ENCODE assay signal across 13 cellular contexts in the genomic region with DNA sequence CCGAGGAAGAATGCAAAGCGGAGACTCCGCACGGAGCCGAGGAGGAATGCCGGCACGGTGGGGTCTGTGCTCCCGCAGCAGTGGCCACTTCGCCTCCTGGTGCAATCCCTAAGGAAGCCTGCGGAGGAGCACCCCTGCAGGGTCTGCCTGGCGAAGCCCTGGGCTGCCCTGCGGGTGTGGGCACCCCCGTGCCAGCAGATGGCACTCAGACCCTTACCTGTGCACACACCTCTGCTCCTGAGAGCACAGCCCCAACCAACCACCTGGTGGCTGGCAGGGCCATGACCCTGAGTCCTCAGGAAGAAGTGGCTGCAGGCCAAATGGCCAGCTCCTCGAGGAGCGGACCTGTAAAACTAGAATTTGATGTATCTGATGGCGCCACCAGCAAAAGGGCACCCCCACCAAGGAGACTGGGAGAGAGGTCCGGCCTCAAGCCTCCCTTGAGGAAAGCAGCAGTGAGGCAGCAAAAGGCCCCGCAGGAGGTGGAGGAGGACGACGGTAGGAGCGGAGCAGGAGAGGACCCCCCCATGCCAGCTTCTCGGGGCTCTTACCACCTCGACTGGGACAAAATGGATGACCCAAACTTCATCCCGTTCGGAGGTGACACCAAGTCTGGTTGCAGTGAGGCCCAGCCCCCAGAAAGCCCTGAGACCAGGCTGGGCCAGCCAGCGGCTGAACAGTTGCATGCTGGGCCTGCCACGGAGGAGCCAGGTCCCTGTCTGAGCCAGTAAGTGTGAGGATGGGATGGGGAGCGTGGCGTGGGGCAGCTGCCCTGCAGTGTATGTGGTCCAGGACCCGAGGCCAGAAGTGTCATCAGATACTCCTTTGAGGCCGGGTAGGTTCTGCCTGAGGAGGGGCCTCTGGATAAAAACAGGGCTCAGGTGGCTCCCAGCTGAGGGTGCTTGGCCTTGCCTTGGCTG. TPM values are rescaled to one million over a fixed set of nuclear protein-coding genes. Genes with fewer than 3 reads are reported as not detected.
DNase-seq lines count a peak whose midpoint lies in the region; ATAC-seq, FAIRE-seq and TF ChIP-seq lines count a peak whose summit lies in the region.
"Had no signal": no experiment of that assay in that cellular context is flagged by ENCODE, and none has a peak within 500 bp of the region (broad histone marks: within the 10 kb centered on the region; RNA-seq: fewer than 3 reads in every experiment).

No MANE protein-coding gene starts in this region.

- no peak for FAIRE-seq in HTR-8/SVneo (lab: Jason Lieb, UNC)
- FAIRE-seq: A204.1 had no signal

- H3K9me3 ChIP-seq in left lung (no peaks in the 10 kb centered on the region), thyroid gland (no peaks in the 10 kb centered on the region)

- TF ChIP-seq POLR2A in thyroid gland (IDR thresholded peaks at IDR 0.05) = no peak

- peak; percentile 5 for DNase-seq in activated naive CD4-positive, alpha-beta T cell treated with anti-CD3 and anti-CD28 coated beads for 36 hours
- DNase-seq in activated naive CD4-positive, alpha-beta T cell treated with anti-CD3 and anti-CD28 coated beads, Interleukin-2, amount 10 ng/mL, durations not matched to agents 7 days and 5 days = no peak
- DNase-seq in brain microvascular endothelial cell = no peak
- peak in 1 of 2 donors; percentile 80 for DNase-seq in left lung
- DNase-seq in thyroid gland = peak in 1 of 2 donors; percentile 27
- DNase-seq in HTR-8/SVneo (ENCODE audit: insufficient read length, low spot score) = no peak
- no peak for DNase-seq in activated CD4-positive, alpha-beta memory T cell treated with anti-CD3 and anti-CD28 coated beads for 36 hours
- DNase-seq: DMS53, NCI-H2171, T-helper 2 cell had no signal

- peaks cover 73% of the 10 kb centered on the region for H3K36me3 Mint-ChIP-seq in activated naive CD4-positive, alpha-beta T cell treated with anti-CD3 and anti-CD28 coated beads for 36 hours (ENCODE audit: low read depth)
- H3K36me3 Mint-ChIP-seq in activated naive CD4-positive, alpha-beta T cell treated with anti-CD3 and anti-CD28 coated beads, Interleukin-2, amount 10 ng/mL, durations not matched to agents 7 days and 5 days = peaks cover 75% of the 10 kb centered on the region
- peaks cover 79% of the 10 kb centered on the region for H3K36me3 Mint-ChIP-seq in activated CD4-positive, alpha-beta memory T cell treated with anti-CD3 and anti-CD28 coated beads for 36 hours

- peak overlapping the region; percentile 48 for H3K27ac ChIP-seq in brain microvascular endothelial cell
- peak overlapping the region; percentile 63 to 89 for H3K27ac ChIP-seq in left lung
- H3K27ac ChIP-seq in thyroid gland = peak overlapping the region; percentile 13 to 38 (median 29)

- WGBS in thyroid gland, 2 donors = 84 to 88% methylated on average over 23 to 29 of the region's 31 CpGs

- TF ChIP-seq CTCF in brain microvascular endothelial cell (IDR thresholded peaks at IDR 0.05; ENCODE audit: low read depth, low read length, missing control alignments) = peak; percentile 43
- TF ChIP-seq CTCF in left lung (IDR thresholded peaks at IDR 0.05) = no peak
- TF ChIP-seq CTCF in thyroid gland (IDR thresholded peaks at IDR 0.05) = no peak

- no peak overlapping the region for H3K27ac Mint-ChIP-seq in activated naive CD4-positive, alpha-beta T cell treated with anti-CD3 and anti-CD28 coated beads for 36 hours
- no peak overlapping the region for H3K27ac Mint-ChIP-seq in activated naive CD4-positive, alpha-beta T cell treated with anti-CD3 and anti-CD28 coated beads, Interleukin-2, amount 10 ng/mL, durations not matched to agents 7 days and 5 days
- H3K27ac Mint-ChIP-seq in activated CD4-positive, alpha-beta memory T cell treated with anti-CD3 and anti-CD28 coated beads for 36 hours = no peak overlapping the region
- H3K27ac Mint-ChIP-seq: type B pancreatic cell had no signal

- no peaks in the 10 kb centered on the region for H3K9me3 Mint-ChIP-seq in activated naive CD4-positive, alpha-beta T cell treated with anti-CD3 and anti-CD28 coated beads for 36 hours
- H3K9me3 Mint-ChIP-seq in activated naive CD4-positive, alpha-beta T cell treated with anti-CD3 and anti-CD28 coated beads, Interleukin-2, amount 10 ng/mL, durations not matched to agents 7 days and 5 days = no peaks in the 10 kb centered on the region
- no peaks in the 10 kb centered on the region for H3K9me3 Mint-ChIP-seq in activated CD4-positive, alpha-beta memory T cell treated with anti-CD3 and anti-CD28 coated beads for 36 hours
- H3K9me3 Mint-ChIP-seq: type B pancreatic cell had no signal

- ATAC-seq in left lung (no peak), HG03159 (IDR thresholded peaks at IDR 0.05; ENCODE audit: unreplicated experiment) (no peak)

- H3K4me3 Mint-ChIP-seq in activated naive CD4-positive, alpha-beta T cell treated with anti-CD3 and anti-CD28 coated beads for 36 hours = peak overlapping the region; percentile 9
- no peak overlapping the region for H3K4me3 Mint-ChIP-seq in activated naive CD4-positive, alpha-beta T cell treated with anti-CD3 and anti-CD28 coated beads, Interleukin-2, amount 10 ng/mL, durations not matched to agents 7 days and 5 days
- H3K4me3 Mint-ChIP-seq in activated CD4-positive, alpha-beta memory T cell treated with anti-CD3 and anti-CD28 coated beads for 36 hours = no peak overlapping the region
- H3K4me3 Mint-ChIP-seq: type B pancreatic cell had no signal

- H3K27me3 ChIP-seq in brain microvascular endothelial cell (replicated peaks) = no peaks in the 10 kb centered on the region
- no peaks in the 10 kb centered on the region for H3K27me3 ChIP-seq in left lung
- no peaks in the 10 kb centered on the region for H3K27me3 ChIP-seq in thyroid gland

- H3K4me1 Mint-ChIP-seq in activated naive CD4-positive, alpha-beta T cell treated with anti-CD3 and anti-CD28 coated beads for 36 hours (ENCODE audit: low read depth) = peaks cover 71% of the 10 kb centered on the region
- H3K4me1 Mint-ChIP-seq in activated naive CD4-positive, alpha-beta T cell treated with anti-CD3 and anti-CD28 coated beads, Interleukin-2, amount 10 ng/mL, durations not matched to agents 7 days and 5 days = peaks cover 52% of the 10 kb centered on the region
- H3K4me1 Mint-ChIP-seq in activated CD4-positive, alpha-beta memory T cell treated with anti-CD3 and anti-CD28 coated beads for 36 hours (ENCODE audit: low read depth) = peaks cover 68% of the 10 kb centered on the region

- intact Hi-C loops in activated naive CD4-positive, alpha-beta T cell treated with anti-CD3 and anti-CD28 coated beads for 36 hours (cut with micrococcal nuclease) = loop anchor here (10.0 kb wide), 1 partner anchor 736 kb away; a partner anchor contains a TSS
- intact Hi-C loops in left lung (cut with DNase I) = loop anchor here in 1 of 2 donors (5.0 kb wide), 1 partner anchor 36 kb away; no protein-coding TSS in a partner anchor
- intact Hi-C loops in thyroid gland (cut with DNase I) = loop anchor here (10.0 kb wide), 1 partner anchor 374 kb away; no protein-coding TSS in a partner anchor
- intact Hi-C loops in activated CD4-positive, alpha-beta memory T cell treated with anti-CD3 and anti-CD28 coated beads for 36 hours (cut with micrococcal nuclease) = no loop called here

- H3K4me1 ChIP-seq in left lung (peaks cover 0 to 71% of the 10 kb centered on the region in 2 donors), thyroid gland (peaks cover 0 to 31% of the 10 kb centered on the region in 2 donors)

- H3K36me3 ChIP-seq in brain microvascular endothelial cell (replicated peaks) (peaks cover 24% of the 10 kb centered on the region), left lung (peaks cover 0 to 56% of the 10 kb centered on the region in 2 donors), thyroid gland (no peaks in the 10 kb centered on the region)

- in situ Hi-C loops in brain microvascular endothelial cell (cut with HindIII; ENCODE audit: low pct_ligation_motif_present, low sequenced_read_pairs) = no loop called here

- POLR2A ChIA-PET in activated CD4-positive, alpha-beta memory T cell treated with anti-CD3 and anti-CD28 coated beads for 36 hours (lab: Charles Lee) = interaction anchor here (1.1 kb wide), 1 partner anchor 18 kb away, joined by 3 read pairs; no protein-coding TSS in a partner anchor

- CTCF ChIA-PET in activated naive CD4-positive, alpha-beta T cell treated with anti-CD3 and anti-CD28 coated beads for 36 hours (lab: Charles Lee) = interaction anchor here (0.8 to 5.9 kb wide), 2 partner anchors 23 to 36 kb away, joined by 3 to 58 read pairs; no protein-coding TSS in a partner anchor
- CTCF ChIA-PET in activated naive CD4-positive, alpha-beta T cell treated with anti-CD3 and anti-CD28 coated beads, Interleukin-2, amount 10 ng/mL, durations not matched to agents 7 days and 5 days (lab: Charles Lee) = interaction anchor here (1.0 to 9.4 kb wide), 3 partner anchors 17 to 33 kb away, joined by 3 to 96 read pairs (median 4); no protein-coding TSS in a partner anchor
- CTCF ChIA-PET in activated CD4-positive, alpha-beta memory T cell treated with anti-CD3 and anti-CD28 coated beads for 36 hours (lab: Charles Lee) = interaction anchor here (0.9 to 6.0 kb wide), 6 partner anchors 16 to 120 kb away, joined by 3 to 142 read pairs (median 10); a partner anchor contains a TSS

- H3K27me3 Mint-ChIP-seq in activated naive CD4-positive, alpha-beta T cell treated with anti-CD3 and anti-CD28 coated beads for 36 hours (ENCODE audit: low read depth) = no peaks in the 10 kb centered on the region
- H3K27me3 Mint-ChIP-seq in activated naive CD4-positive, alpha-beta T cell treated with anti-CD3 and anti-CD28 coated beads, Interleukin-2, amount 10 ng/mL, durations not matched to agents 7 days and 5 days = no peaks in the 10 kb centered on the region
- H3K27me3 Mint-ChIP-seq in activated CD4-positive, alpha-beta memory T cell treated with anti-CD3 and anti-CD28 coated beads for 36 hours = no peaks in the 10 kb centered on the region
- H3K27me3 Mint-ChIP-seq: type B pancreatic cell had no signal

- H3K4me3 ChIP-seq in brain microvascular endothelial cell (ENCODE audit: low read depth, low read length) = no peak overlapping the region
- H3K4me3 ChIP-seq in left lung = peak overlapping the region in 1 of 2 donors; percentile 31
- no peak overlapping the region for H3K4me3 ChIP-seq in thyroid gland (replicated peaks in 1 of 3)

RNA-seq across cellular contexts. Expression of a gene that starts 7.0 kb away (rescaled TPM):
- total RNA-seq in activated naive CD4-positive, alpha-beta T cell treated with anti-CD3 and anti-CD28 coated beads for 36 hours = 100 to 1,000 TPM; 246 to 264 TPM
- total RNA-seq in left lung = 10 to 100 TPM; 20.3 to 28.1 TPM
- total RNA-seq in thyroid gland = 10 to 100 TPM in 1 of 4 donors, 1 to 10 TPM in 3; 4.8 to 10.3 (median 5.1) TPM
- total RNA-seq in activated CD4-positive, alpha-beta memory T cell treated with anti-CD3 and anti-CD28 coated beads for 36 hours = 100 to 1,000 TPM; 194 to 201 TPM

RNA-seq across cellular contexts. Expression of a gene that starts 7.2 kb away (rescaled TPM):
- 10 to 100 TPM; 19.0 to 19.8 TPM for total RNA-seq in activated naive CD4-positive, alpha-beta T cell treated with anti-CD3 and anti-CD28 coated beads for 36 hours
- total RNA-seq in left lung (10 to 100 TPM; 36.8 to 41.1 TPM), thyroid gland (100 to 1,000 TPM in 2 of 4 donors, 10 to 100 TPM in 2; 64.8 to 138 (median 106) TPM)
- total RNA-seq in activated CD4-positive, alpha-beta memory T cell treated with anti-CD3 and anti-CD28 coated beads for 36 hours = 10 to 100 TPM; 16.2 to 18.1 TPM

RNA-seq across cellular contexts. Expression of a gene that starts 16.2 kb away (rescaled TPM):
- 10 to 100 TPM; 75.4 to 77.1 TPM for total RNA-seq in activated naive CD4-positive, alpha-beta T cell treated with anti-CD3 and anti-CD28 coated beads for 36 hours
- total RNA-seq in left lung (10 to 100 TPM; 39.1 to 42.8 TPM), thyroid gland (10 to 100 TPM; 41.2 to 48.5 (median 43.3) TPM)
- total RNA-seq in activated CD4-positive, alpha-beta memory T cell treated with anti-CD3 and anti-CD28 coated beads for 36 hours = 100 to 1,000 TPM; 103 to 106 TPM

RNA-seq across cellular contexts. Expression of a gene that starts 44.2 kb away (rescaled TPM):
- total RNA-seq in activated naive CD4-positive, alpha-beta T cell treated with anti-CD3 and anti-CD28 coated beads for 36 hours = 1 to 10 TPM; 2.6 to 3.0 TPM
- total RNA-seq in left lung (1 to 10 TPM; 1.8 to 1.9 TPM), thyroid gland (10 to 100 TPM; 17.5 to 34.9 (median 21.7) TPM)
- total RNA-seq in activated CD4-positive, alpha-beta memory T cell treated with anti-CD3 and anti-CD28 coated beads for 36 hours = 1 to 10 TPM; 1.3 to 1.4 TPM

Comparison
In these comparisons a context has a peak if more than half of its experiments do, and no peak if none do; other contexts are left out.
1. RNA of a gene that starts 7.0 kb away (total RNA-seq): 246 to 264 TPM in activated naive CD4-positive, alpha-beta T cell treated with anti-CD3 and anti-CD28 coated beads for 36 hours and 194 to 201 TPM in activated CD4-positive, alpha-beta memory T cell treated with anti-CD3 and anti-CD28 coated beads for 36 hours; 20.3 to 28.1 TPM in left lung and 4.8 to 10.3 TPM in thyroid gland; every median in the first group is over 4 times any median in the second.
2. Peak in every context shown above with its lines, with median percentiles within 50 percentile points of each other: H3K27ac ChIP-seq.